9 cellular contexts compared by ENCODE assay signal in the genomic region with DNA sequence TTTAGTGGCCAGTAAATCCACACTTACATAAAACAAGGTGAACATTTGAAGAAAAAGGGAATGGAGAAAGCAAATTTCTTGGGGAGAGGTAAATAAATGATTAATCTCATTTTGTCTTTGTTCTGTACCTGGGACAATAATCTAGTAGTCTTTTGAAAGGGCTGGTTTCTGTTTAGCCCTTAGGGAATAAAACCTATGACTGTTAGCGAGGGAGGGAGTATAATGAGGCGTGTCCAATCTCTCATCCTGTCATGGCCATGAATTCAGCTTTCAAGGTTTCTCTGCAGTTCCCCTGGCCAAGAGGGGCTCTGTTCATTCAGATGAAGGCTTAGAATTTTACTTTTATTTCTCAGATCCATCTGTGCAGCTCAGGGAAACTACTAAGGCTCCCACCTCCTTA. TPM values are rescaled to one million over a fixed set of nuclear protein-coding genes. Genes with fewer than 3 reads are reported as not detected.
A peak's percentile ranks its signal among the peaks of the same experiment; 100 is the strongest.
DNase-seq lines count a peak whose midpoint lies in the region; ATAC-seq and TF ChIP-seq lines count a peak whose summit lies in the region.
"Had no signal": no experiment of that assay in that cellular context is flagged by ENCODE, and none has a peak within 500 bp of the region (broad histone marks: within the 10 kb centered on the region; RNA-seq: fewer than 3 reads in every experiment).

No MANE protein-coding gene starts in this region.

- H3K9me3 Mint-ChIP-seq in progenitor cell of endocrine pancreas (ENCODE audit: low read depth) = peaks cover 8% of the 10 kb centered on the region
- H3K9me3 Mint-ChIP-seq: activated naive CD8-positive, alpha-beta T cell treated with anti-CD3 and anti-CD28 coated beads, Interleukin-2, amount 10 ng/mL, durations not matched to agents 7 days and 5 days had no signal

- H3K4me1 Mint-ChIP-seq in progenitor cell of endocrine pancreas (ENCODE audit: low read depth) = peaks cover 23% of the 10 kb centered on the region
- H3K4me1 Mint-ChIP-seq in T-helper 17 cell = no peaks in the 10 kb centered on the region
- H3K4me1 Mint-ChIP-seq: activated naive CD8-positive, alpha-beta T cell treated with anti-CD3 and anti-CD28 coated beads, Interleukin-2, amount 10 ng/mL, durations not matched to agents 7 days and 5 days had no signal

- ATAC-seq in GM19324 (IDR thresholded peaks at IDR 0.05; ENCODE audit: low FRiP score, unreplicated experiment) (peak; percentile 60), HG02763 (IDR thresholded peaks at IDR 0.05; ENCODE audit: unreplicated experiment) (peak; percentile 83), T-helper 17 cell (no peak)

- H3K27ac Mint-ChIP-seq in progenitor cell of endocrine pancreas = peak overlapping the region; percentile 37
- no peak overlapping the region for H3K27ac Mint-ChIP-seq in T-helper 17 cell
- H3K27ac Mint-ChIP-seq: activated naive CD8-positive, alpha-beta T cell treated with anti-CD3 and anti-CD28 coated beads, Interleukin-2, amount 10 ng/mL, durations not matched to agents 7 days and 5 days had no signal

- H3K9me3 ChIP-seq in T-helper 17 cell (ENCODE audit: control insufficient read depth, low read length, poor library complexity, severe bottlenecking) = no peaks in the 10 kb centered on the region

- H3K4me3 Mint-ChIP-seq in progenitor cell of endocrine pancreas (ENCODE audit: low read depth) = no peak overlapping the region
- H3K4me3 Mint-ChIP-seq in T-helper 17 cell = no peak overlapping the region
- H3K4me3 Mint-ChIP-seq: activated naive CD8-positive, alpha-beta T cell treated with anti-CD3 and anti-CD28 coated beads, Interleukin-2, amount 10 ng/mL, durations not matched to agents 7 days and 5 days had no signal

- no peaks in the 10 kb centered on the region for H3K27me3 Mint-ChIP-seq in progenitor cell of endocrine pancreas
- no peaks in the 10 kb centered on the region for H3K27me3 Mint-ChIP-seq in T-helper 17 cell
- H3K27me3 Mint-ChIP-seq: activated naive CD8-positive, alpha-beta T cell treated with anti-CD3 and anti-CD28 coated beads, Interleukin-2, amount 10 ng/mL, durations not matched to agents 7 days and 5 days had no signal

- no peak for TF ChIP-seq CTCF in progenitor cell of endocrine pancreas (IDR thresholded peaks at IDR 0.05; ENCODE audit: unreplicated experiment)

- H3K36me3 Mint-ChIP-seq in progenitor cell of endocrine pancreas (ENCODE audit: insufficient read depth) (no peaks in the 10 kb centered on the region), T-helper 17 cell (ENCODE audit: low read depth) (no peaks in the 10 kb centered on the region)

- peak; percentile 41 for DNase-seq in HPDE6-E6E7 (ENCODE audit: extremely low spot score)
- DNase-seq in progenitor cell of endocrine pancreas (ENCODE audit: low spot score, unreplicated experiment) = no peak
- no peak for DNase-seq in stimulated activated CD4-positive, alpha-beta T cell treated with anti-CD3 and anti-CD28 coated beads, Interleukin-4, amount 100 ng/mL, for 4 hours
- no peak for DNase-seq in T-helper 17 cell
- no peak for DNase-seq in GOT3 (lab: John Stamatoyannopoulos, UW)
- DNase-seq: activated naive CD8-positive, alpha-beta T cell treated with anti-CD3 and anti-CD28 coated beads, Interleukin-2, amount 10 ng/mL, durations not matched to agents 7 days and 5 days; hypothalamus had no signal

RNA-seq across cellular contexts. Expression of a gene that starts 12.0 kb away (rescaled TPM):
- total RNA-seq in progenitor cell of endocrine pancreas (68.3 and 70.8 TPM in 2 replicates), T-helper 17 cell (10 to 100 TPM; 75.2 to 83.1 TPM)
